In genomic region chr19:29616541-29616940, GRCh38 we compare ENCODE assay signal across 1 cellular context.
TF ChIP-seq lines count a peak whose summit lies in the region.

No MANE protein-coding gene starts in this region.

TF ChIP-seq in HepG2, 621 proteins besides CTCF, POLR2A, EP300 and RAD21:
- TF ChIP-seq CEBPG (CRISPR knock-in tag; IDR thresholded peaks at IDR 0.05) (no peak), RBFOX2 (IDR thresholded peaks at IDR 0.05; ENCODE audit: low read depth, low read length) (0 out of 2 replicates have a peak, but pooled peaks have one; percentile 21), RXRB (CRISPR knock-in tag; IDR thresholded peaks at IDR 0.05; ENCODE audit: borderline replicate concordance) (no peak), MAFK (conservative IDR thresholded peaks at IDR 0.05 in 1 of 2, IDR thresholded peaks at IDR 0.05 in 1 of 2; ENCODE audit: low read length in 2 of 2) (no peak), NCOR1 (IDR thresholded peaks at IDR 0.05; ENCODE audit: borderline replicate concordance, low read length) (no peak), ZNF207 (IDR thresholded peaks at IDR 0.05; ENCODE audit: borderline replicate concordance) (no peak), AGO2 (optimal IDR thresholded peaks at IDR 0.05; ENCODE audit: low read depth, low read length) (peak; percentile 56), HNRNPL (IDR thresholded peaks at IDR 0.05; ENCODE audit: low read depth, low read length) (no peak), ZNF225 (CRISPR knock-in tag; IDR thresholded peaks at IDR 0.05) (no peak), ZFX (CRISPR knock-in tag; IDR thresholded peaks at IDR 0.05; ENCODE audit: low read depth) (no peak)
